In genomic region chr16:85718682-85719081, GRCh38 we compare ENCODE assay signal across 2 cellular contexts.
A peak's percentile ranks its signal among the peaks of the same experiment; 100 is the strongest.
TF ChIP-seq lines count a peak whose summit lies in the region.

No MANE protein-coding gene starts in this region.

TF ChIP-seq in WTC11, 78 proteins besides CTCF, POLR2A, EP300 and RAD21:
- TF ChIP-seq OVOL2 (CRISPR knock-in tag; IDR thresholded peaks at IDR 0.05; ENCODE audit: borderline replicate concordance): no peak
- TF ChIP-seq SMAD3 (CRISPR knock-in tag; IDR thresholded peaks at IDR 0.05; ENCODE audit: borderline replicate concordance): no peak

TF ChIP-seq in HepG2, 621 proteins besides CTCF, POLR2A, EP300 and RAD21 (continues in another document):
- TF ChIP-seq ZNF382 (CRISPR knock-in tag; IDR thresholded peaks at IDR 0.05; ENCODE audit: borderline replicate concordance) (no peak), THAP8 (CRISPR knock-in tag; IDR thresholded peaks at IDR 0.05; ENCODE audit: borderline replicate concordance) (no peak), ZNF687 (CRISPR knock-in tag; IDR thresholded peaks at IDR 0.05) (no peak), ZNF598 (CRISPR knock-in tag; IDR thresholded peaks at IDR 0.05; ENCODE audit: borderline replicate concordance) (no peak), GATAD2A (CRISPR knock-in tag; IDR thresholded peaks at IDR 0.05) (no peak), ZNF564 (CRISPR knock-in tag; IDR thresholded peaks at IDR 0.05) (no peak), ZNF724P (CRISPR knock-in tag; IDR thresholded peaks at IDR 0.05; ENCODE audit: borderline replicate concordance) (no peak), BRCA1 (CRISPR knock-in tag; IDR thresholded peaks at IDR 0.05) (no peak), RAD51 (IDR thresholded peaks at IDR 0.05; ENCODE audit: borderline replicate concordance) (peak; percentile 50; the same call in 1 of the 2 replicates), SALL2 (CRISPR knock-in tag; IDR thresholded peaks at IDR 0.05) (no peak), TOPORS (CRISPR knock-in tag; IDR thresholded peaks at IDR 0.05) (no peak), XRCC5 (optimal IDR thresholded peaks at IDR 0.05; ENCODE audit: low read length) (peak; percentile 49), AFF4 (CRISPR knock-in tag; IDR thresholded peaks at IDR 0.05) (no peak), ZNF468 (CRISPR knock-in tag; IDR thresholded peaks at IDR 0.05) (no peak), JUND (CRISPR knock-in tag; IDR thresholded peaks at IDR 0.05) (no peak), HCFC1 (IDR thresholded peaks at IDR 0.05; ENCODE audit: low read depth, low read length) (no peak), SP2 (CRISPR knock-in tag; IDR thresholded peaks at IDR 0.05) (no peak), STAG1 (CRISPR knock-in tag; IDR thresholded peaks at IDR 0.05) (peak; percentile 52), EZH2 (conservative IDR thresholded peaks at IDR 0.05; ENCODE audit: low read depth, low read length) (no peak), TCF7L2 (IDR thresholded peaks at IDR 0.05; ENCODE audit: low read depth, low read length) (no peak), ZKSCAN1 (IDR thresholded peaks at IDR 0.05; ENCODE audit: low read length) (peak; percentile 96), ZC3H13 (CRISPR knock-in tag; IDR thresholded peaks at IDR 0.05) (no peak), SIN3A (IDR thresholded peaks at IDR 0.05; ENCODE audit: borderline replicate concordance, low read depth, low read length) (no peak), IRF2 (CRISPR knock-in tag; IDR thresholded peaks at IDR 0.05) (no peak), ZBTB1 (CRISPR knock-in tag; IDR thresholded peaks at IDR 0.05; ENCODE audit: borderline replicate concordance) (no peak), GATA4 (IDR thresholded peaks at IDR 0.05; ENCODE audit: borderline replicate concordance, low read depth) (no peak), ZNF446 (CRISPR knock-in tag; IDR thresholded peaks at IDR 0.05) (0 out of 2 replicates have a peak, but pooled peaks have one; percentile 32), CERS6 (CRISPR knock-in tag; IDR thresholded peaks at IDR 0.05) (no peak), JDP2 (CRISPR knock-in tag; IDR thresholded peaks at IDR 0.05; ENCODE audit: borderline replicate concordance) (no peak), ZKSCAN8 (CRISPR knock-in tag; IDR thresholded peaks at IDR 0.05; ENCODE audit: borderline replicate concordance) (no peak), ZNF567 (CRISPR knock-in tag; IDR thresholded peaks at IDR 0.05; ENCODE audit: borderline replicate concordance) (no peak), TAF15 (IDR thresholded peaks at IDR 0.05; ENCODE audit: low read depth, low read length, poor library complexity, severe bottlenecking) (no peak), CREB1 (IDR thresholded peaks at IDR 0.05) (no peak), CREB1 (CRISPR knock-in tag; IDR thresholded peaks at IDR 0.05) (no peak), ZNF142 (CRISPR knock-in tag; IDR thresholded peaks at IDR 0.05) (no peak), ZSCAN12 (CRISPR knock-in tag; IDR thresholded peaks at IDR 0.05) (no peak), USF2 (IDR thresholded peaks at IDR 0.05; ENCODE audit: low read depth, low read length) (peak; percentile 47; the same call in 1 of the 2 replicates), USF2 (CRISPR knock-in tag; IDR thresholded peaks at IDR 0.05; ENCODE audit: borderline replicate concordance) (no peak), ZNF558 (CRISPR knock-in tag; IDR thresholded peaks at IDR 0.05; ENCODE audit: borderline replicate concordance) (no peak), ZNF7 (CRISPR knock-in tag; IDR thresholded peaks at IDR 0.05) (no peak), PLSCR1 (CRISPR knock-in tag; IDR thresholded peaks at IDR 0.05; ENCODE audit: borderline replicate concordance) (no peak)
- TF ChIP-seq, protein P1, sequence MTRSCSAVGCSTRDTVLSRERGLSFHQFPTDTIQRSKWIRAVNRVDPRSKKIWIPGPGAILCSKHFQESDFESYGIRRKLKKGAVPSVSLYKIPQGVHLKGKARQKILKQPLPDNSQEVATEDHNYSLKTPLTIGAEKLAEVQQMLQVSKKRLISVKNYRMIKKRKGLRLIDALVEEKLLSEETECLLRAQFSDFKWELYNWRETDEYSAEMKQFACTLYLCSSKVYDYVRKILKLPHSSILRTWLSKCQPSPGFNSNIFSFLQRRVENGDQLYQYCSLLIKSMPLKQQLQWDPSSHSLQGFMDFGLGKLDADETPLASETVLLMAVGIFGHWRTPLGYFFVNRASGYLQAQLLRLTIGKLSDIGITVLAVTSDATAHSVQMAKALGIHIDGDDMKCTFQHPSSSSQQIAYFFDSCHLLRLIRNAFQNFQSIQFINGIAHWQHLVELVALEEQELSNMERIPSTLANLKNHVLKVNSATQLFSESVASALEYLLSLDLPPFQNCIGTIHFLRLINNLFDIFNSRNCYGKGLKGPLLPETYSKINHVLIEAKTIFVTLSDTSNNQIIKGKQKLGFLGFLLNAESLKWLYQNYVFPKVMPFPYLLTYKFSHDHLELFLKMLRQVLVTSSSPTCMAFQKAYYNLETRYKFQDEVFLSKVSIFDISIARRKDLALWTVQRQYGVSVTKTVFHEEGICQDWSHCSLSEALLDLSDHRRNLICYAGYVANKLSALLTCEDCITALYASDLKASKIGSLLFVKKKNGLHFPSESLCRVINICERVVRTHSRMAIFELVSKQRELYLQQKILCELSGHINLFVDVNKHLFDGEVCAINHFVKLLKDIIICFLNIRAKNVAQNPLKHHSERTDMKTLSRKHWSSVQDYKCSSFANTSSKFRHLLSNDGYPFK (CRISPR knock-in tag; IDR thresholded peaks at IDR 0.05; ENCODE audit: borderline replicate concordance): no peak
